1 cellular context compared by ENCODE assay signal in genomic region chr10:121213436-121213835, GRCh38.
TF ChIP-seq lines count a peak whose summit lies in the region.

No MANE protein-coding gene starts in this region.

TF ChIP-seq in K562, 482 proteins besides CTCF, POLR2A, EP300 and RAD21 (continued from another document):
- TF ChIP-seq CREB5 (CRISPR knock-in tag; IDR thresholded peaks at IDR 0.05) = no peak
- TF ChIP-seq ZNF764 (CRISPR knock-in tag; IDR thresholded peaks at IDR 0.05; ENCODE audit: low read depth) = no peak
- TF ChIP-seq HNRNPLL (IDR thresholded peaks at IDR 0.05; ENCODE audit: low read depth, low read length, poor library complexity, severe bottlenecking) = no peak
- no peak for TF ChIP-seq DDX20 (tag; IDR thresholded peaks at IDR 0.05; ENCODE audit: low read depth)
- TF ChIP-seq ZNF175 (CRISPR knock-in tag; IDR thresholded peaks at IDR 0.05; ENCODE audit: low read depth) = no peak
- TF ChIP-seq DEAF1 (CRISPR knock-in tag; IDR thresholded peaks at IDR 0.05) = no peak
- TF ChIP-seq ARID3B (CRISPR knock-in tag; IDR thresholded peaks at IDR 0.05; ENCODE audit: borderline replicate concordance) = no peak
- TF ChIP-seq SAFB2 (IDR thresholded peaks at IDR 0.05; ENCODE audit: borderline replicate concordance, low read depth, low read length, severe bottlenecking) = no peak
- peak; percentile 71 for TF ChIP-seq MAFG (tag; conservative IDR thresholded peaks at IDR 0.05)
- TF ChIP-seq ZNF780A (CRISPR knock-in tag; IDR thresholded peaks at IDR 0.05) = no peak
- peak; percentile 73 for TF ChIP-seq ZNF316 (IDR thresholded peaks at IDR 0.05)
- TF ChIP-seq ERF (CRISPR knock-in tag; IDR thresholded peaks at IDR 0.05) = no peak
- no peak for TF ChIP-seq ZBTB2 (IDR thresholded peaks at IDR 0.05)
- TF ChIP-seq U2AF2 (optimal IDR thresholded peaks at IDR 0.05; ENCODE audit: low read depth, low read length) = no peak
- no peak for TF ChIP-seq CBX8 (IDR thresholded peaks at IDR 0.05; ENCODE audit: borderline replicate concordance, extremely low read depth, low read depth, low read length, poor library complexity, severe bottlenecking)
- no peak for TF ChIP-seq EZH2 (IDR thresholded peaks at IDR 0.05; ENCODE audit: borderline replicate concordance, low read depth, low read length)
- peak; percentile 51; the same call in 1 of the 2 replicates for TF ChIP-seq C11orf30 (IDR thresholded peaks at IDR 0.05; ENCODE audit: low read depth)
